In genomic region chr2:187129306-187129705, GRCh38 we compare ENCODE assay signal across 35 cellular contexts.
"Had no signal": no experiment of that assay in that cellular context is flagged by ENCODE, and none has a peak within 500 bp of the region (broad histone marks: within the 10 kb centered on the region; RNA-seq: fewer than 3 reads in every experiment).

No MANE protein-coding gene starts in this region.

- DNase-seq: activated B cell treated with CpG ODN at 0.5 μM for 24 hours; activated CD4-positive, alpha-beta memory T cell treated with anti-CD3 and anti-CD28 coated beads for 36 hours; activated CD4-positive, alpha-beta T cell treated with anti-CD3 and anti-CD28 coated beads for 4 hours; activated CD4-positive, alpha-beta T cell treated with anti-CD3 and anti-CD28 coated beads, Interleukin-2, amount 10 ng/mL, durations not matched to agents 24 days and 14 days; activated CD4-positive, alpha-beta T cell treated with anti-CD3 and anti-CD28 coated beads, Interleukin-2, amount 50 U/mL, for 1 hour; activated CD4-positive, alpha-beta T cell treated with anti-CD3 and anti-CD28 coated beads, Interleukin-2, amount 50 U/mL, for 4 hours; activated CD4-positive, CD25-positive, alpha-beta regulatory T cell treated with anti-CD3 and anti-CD28 coated beads, Interleukin-2, amount 50 U/mL, for 72 hours; activated CD8-positive, alpha-beta memory T cell treated with anti-CD3 and anti-CD28 coated beads, Interleukin-2, amount 50 U/mL, for 4 hours; activated CD8-positive, alpha-beta T cell treated with anti-CD3 and anti-CD28 coated beads for 36 hours; activated effector memory CD4-positive, alpha-beta T cell treated with anti-CD3 and anti-CD28 coated beads, Interleukin-2, amount 50 U/mL, for 16 hours; activated gamma-delta T cell treated with Interleukin-2 at 50 U/mL for 16 hours; activated naive CD4-positive, alpha-beta T cell; activated naive CD4-positive, alpha-beta T cell treated with anti-CD3 and anti-CD28 coated beads for 36 hours; activated naive CD4-positive, alpha-beta T cell treated with anti-CD3 and anti-CD28 coated beads, Interleukin-2, amount 50 U/mL, for 16 hours; activated naive CD8-positive, alpha-beta T cell treated with anti-CD3 and anti-CD28 coated beads for 36 hours; activated T-cell treated with anti-CD3 and anti-CD28 coated beads for 4 hours; activated T-cell treated with anti-CD3 and anti-CD28 coated beads, Interleukin-2, amount 50 U/mL, for 1 hour; activated T-cell treated with anti-CD3 and anti-CD28 coated beads, Interleukin-2, amount 50 U/mL, for 4 hours; activated T-cell treated with anti-CD3 and anti-CD28 coated beads, Interleukin-2, amount 50 U/mL, for 72 hours; adrenal gland; amniotic stem cell; aorta; body of pancreas; brain microvascular endothelial cell; caudate nucleus; cerebellar nuclear complex; T-helper 1 cell; T-helper 2 cell; T-helper 9 cell had no signal

- H3K4me3 ChIP-seq: adrenal gland, body of pancreas, breast epithelium, cardiac muscle cell had no signal

- ATAC-seq: activated CD8-positive, alpha-beta T cell treated with anti-CD3 and anti-CD28 coated beads for 36 hours; activated naive CD4-positive, alpha-beta T cell treated with anti-CD3 and anti-CD28 coated beads, Interleukin-2, amount 50 U/mL, for 72 hours; activated T-cell treated with anti-CD3 and anti-CD28 coated beads, Interleukin-2, amount 50 U/mL, for 4 hours; activated T-cell treated with anti-CD3 and anti-CD28 coated beads, Interleukin-2, amount 50 U/mL, for 72 hours; activated T-helper 17 cell treated with anti-CD3 and anti-CD28 coated beads, Interleukin-2, amount 50 U/mL, for 72 hours; body of pancreas had no signal

- FAIRE-seq: astrocyte, TTC549 had no signal
